9 cellular contexts compared by ENCODE assay signal in the genomic region with DNA sequence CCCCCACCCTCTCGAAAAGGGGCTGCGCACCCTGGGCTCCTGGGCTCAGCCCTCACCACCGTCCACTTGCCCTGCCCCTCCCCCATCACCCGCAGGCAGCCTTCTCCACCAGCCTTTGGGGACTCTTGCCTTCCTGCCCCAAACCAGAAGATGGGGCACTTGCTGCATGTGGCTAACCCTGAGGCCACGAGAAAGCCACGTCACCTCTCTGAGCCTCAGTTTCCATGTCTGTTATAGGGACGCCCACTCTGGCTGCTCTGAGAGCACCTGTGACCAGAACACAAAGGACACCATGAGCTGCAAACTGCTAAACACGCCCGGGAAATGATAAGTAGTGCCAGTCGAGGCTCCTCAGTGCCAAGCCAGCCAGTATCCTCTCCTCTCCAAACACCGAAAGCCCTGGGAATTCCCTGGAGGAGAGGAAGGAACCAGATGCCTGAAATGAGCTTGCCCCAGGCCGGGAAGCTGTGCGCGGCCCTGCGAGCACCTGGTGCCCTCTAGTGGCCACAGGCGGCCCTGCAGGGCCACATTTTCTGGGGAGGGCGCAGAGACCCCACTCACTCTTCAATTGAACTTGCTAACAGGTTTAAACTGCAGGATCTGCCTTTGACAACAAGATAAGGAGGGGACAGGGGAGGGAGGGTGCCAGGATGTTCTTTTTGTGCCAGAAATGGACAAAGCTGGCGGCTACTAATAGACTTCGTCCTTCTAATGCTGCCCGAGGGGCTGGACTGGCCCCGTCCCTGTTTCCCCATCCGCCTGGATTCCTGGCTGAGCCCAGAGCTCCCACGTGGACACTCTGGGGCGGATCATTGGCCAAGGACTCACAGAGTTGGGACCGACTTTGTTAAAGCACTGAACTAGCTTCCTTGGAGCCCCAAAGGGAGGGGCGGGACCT. TPM values are rescaled to one million over a fixed set of nuclear protein-coding genes. Genes with fewer than 3 reads are reported as not detected.
DNase-seq lines count a peak whose midpoint lies in the region; ATAC-seq and TF ChIP-seq lines count a peak whose summit lies in the region.
"Had no signal": no experiment of that assay in that cellular context is flagged by ENCODE, and none has a peak within 500 bp of the region (broad histone marks: within the 10 kb centered on the region; RNA-seq: fewer than 3 reads in every experiment).

No MANE protein-coding gene starts in this region.

- H3K27me3 Mint-ChIP-seq in CD4-positive, CD25-positive, alpha-beta regulatory T cell: peaks cover 9% of the 10 kb centered on the region

- H3K9me3 Mint-ChIP-seq in CD4-positive, CD25-positive, alpha-beta regulatory T cell: peaks cover 0 to 3% (median 0%) of the 10 kb centered on the region in 7 donors

- TF ChIP-seq POLR2A in erythroblast (IDR thresholded peaks at IDR 0.05; ENCODE audit: low read length): no peak
- no peak for TF ChIP-seq POLR2A in stomach (IDR thresholded peaks at IDR 0.05)

- H3K36me3 ChIP-seq in CD4-positive, CD25-positive, alpha-beta regulatory T cell (ENCODE audit: control insufficient read depth, insufficient read depth, low read length): no peaks in the 10 kb centered on the region
- H3K36me3 ChIP-seq in stomach: no peaks in the 10 kb centered on the region

- H3K27me3 ChIP-seq in CD4-positive, CD25-positive, alpha-beta regulatory T cell (ENCODE audit: control insufficient read depth, insufficient read depth, low read length): no peaks in the 10 kb centered on the region
- peaks cover 0 to 38% (median 7%) of the 10 kb centered on the region in 3 donors for H3K27me3 ChIP-seq in stomach

- H3K4me1 Mint-ChIP-seq in CD4-positive, CD25-positive, alpha-beta regulatory T cell: peaks cover 0 to 5% (median 2%) of the 10 kb centered on the region in 4 donors

- no peak for ATAC-seq in CD4-positive, CD25-positive, alpha-beta regulatory T cell (ENCODE audit: low read depth in 2 of 2)
- ATAC-seq in GM21390 (IDR thresholded peaks at IDR 0.05; ENCODE audit: unreplicated experiment) (peak; percentile 50), HG03460 (IDR thresholded peaks at IDR 0.05; ENCODE audit: unreplicated experiment) (no peak)

- peak in 2 of 3 donors; percentile 11 to 18 for DNase-seq in CD4-positive, CD25-positive, alpha-beta regulatory T cell
- DNase-seq in NCI-H226: peak; percentile 52
- peak; percentile 80 for DNase-seq in activated CD8-positive, alpha-beta memory T cell treated with anti-CD3 and anti-CD28 coated beads for 24 hours
- peak; percentile 14 to 47 for DNase-seq in erythroblast (lab: John Stamatoyannopoulos, UW)
- DNase-seq in midbrain (lab: John Stamatoyannopoulos, UW): peak; percentile 44
- DNase-seq in stomach: peak; percentile 62

- H3K36me3 Mint-ChIP-seq in CD4-positive, CD25-positive, alpha-beta regulatory T cell: no peaks in the 10 kb centered on the region

- intact Hi-C loops in stomach (cut with DNase I; ENCODE audit: low total_unique reads): no loop called here

- 8 to 17% (median 16%) methylated on average over 23 to 26 of the region's 26 CpGs for WGBS in stomach, 5 donors

- no peaks in the 10 kb centered on the region for H3K9me3 ChIP-seq in CD4-positive, CD25-positive, alpha-beta regulatory T cell (ENCODE audit: control insufficient read depth in 2 of 2, low read length in 2 of 2)
- H3K9me3 ChIP-seq in stomach: no peaks in the 10 kb centered on the region

- no peak overlapping the region for H3K4me3 Mint-ChIP-seq in CD4-positive, CD25-positive, alpha-beta regulatory T cell

- TF ChIP-seq CTCF in stomach (IDR thresholded peaks at IDR 0.05): peak in 5 of 7 experiments; percentile 76 to 99 (median 99)

- no peak overlapping the region for H3K27ac ChIP-seq in CD4-positive, CD25-positive, alpha-beta regulatory T cell (ENCODE audit: insufficient read depth, low read length, poor library complexity, severe bottlenecking)
- no peak overlapping the region for H3K27ac ChIP-seq in stomach

- peaks cover 6% of the 10 kb centered on the region for H3K4me1 ChIP-seq in CD4-positive, CD25-positive, alpha-beta regulatory T cell (ENCODE audit: control insufficient read depth, insufficient read depth, low read length, poor library complexity, severe bottlenecking)
- peaks cover 0 to 12% (median 9%) of the 10 kb centered on the region in 4 donors for H3K4me1 ChIP-seq in stomach

- H3K4me3 ChIP-seq in CD4-positive, CD25-positive, alpha-beta regulatory T cell (ENCODE audit: low read depth, low read length): no peak overlapping the region
- H3K4me3 ChIP-seq in stomach: no peak overlapping the region

- no peak overlapping the region for H3K27ac Mint-ChIP-seq in CD4-positive, CD25-positive, alpha-beta regulatory T cell

- no peak for TF ChIP-seq EP300 in stomach (IDR thresholded peaks at IDR 0.05)

RNA-seq across cellular contexts. Expression of gene SERPINA9, which starts 10.2 kb away (rescaled TPM):
- total RNA-seq in CD4-positive, CD25-positive, alpha-beta regulatory T cell: not detected
- polyA plus RNA-seq in CD4-positive, CD25-positive, alpha-beta regulatory T cell: not detected
- total RNA-seq in stomach: not detected
- 1 to 10 TPM in 1 of 3 donors, not detected in 2; 1.1 TPM for polyA plus RNA-seq in stomach
- total RNA-seq: T-helper 1 cell treated with Interleukin-12 subunit alpha and Interleukin-12 subunit beta and Interleukin-4 antibody, amounts not matched to agents 30 ng/mL and 1 ng/mL, for 36 hours had no signal

RNA-seq across cellular contexts. Expression of gene SERPINA12, which starts 23.1 kb away (rescaled TPM):
- not detected for total RNA-seq in CD4-positive, CD25-positive, alpha-beta regulatory T cell
- polyA plus RNA-seq in CD4-positive, CD25-positive, alpha-beta regulatory T cell: not detected
- not detected for total RNA-seq in stomach
- polyA plus RNA-seq in stomach: under 1 TPM in 1 of 3 donors, not detected in 2; 0.08 TPM
- total RNA-seq: T-helper 1 cell treated with Interleukin-12 subunit alpha and Interleukin-12 subunit beta and Interleukin-4 antibody, amounts not matched to agents 30 ng/mL and 1 ng/mL, for 36 hours had no signal

RNA-seq across cellular contexts. Expression of gene SERPINA11, which starts 33.6 kb away (rescaled TPM):
- not detected for total RNA-seq in CD4-positive, CD25-positive, alpha-beta regulatory T cell
- polyA plus RNA-seq in CD4-positive, CD25-positive, alpha-beta regulatory T cell: not detected
- total RNA-seq in stomach: not detected
- under 1 TPM in 1 of 3 donors, not detected in 2; 0.08 TPM for polyA plus RNA-seq in stomach
- total RNA-seq: T-helper 1 cell treated with Interleukin-12 subunit alpha and Interleukin-12 subunit beta and Interleukin-4 antibody, amounts not matched to agents 30 ng/mL and 1 ng/mL, for 36 hours had no signal

Comparison
In these comparisons a context has a peak if more than half of its experiments do, and no peak if none do; other contexts are left out.
1. DNase-seq: peak in every context shown above with its lines; median percentile 80 in activated CD8-positive, alpha-beta memory T cell treated with anti-CD3 and anti-CD28 coated beads for 24 hours; 62 in stomach; 52 in NCI-H226; 44 in midbrain; 30 in erythroblast; 14 in CD4-positive, CD25-positive, alpha-beta regulatory T cell.